In the genomic region with DNA sequence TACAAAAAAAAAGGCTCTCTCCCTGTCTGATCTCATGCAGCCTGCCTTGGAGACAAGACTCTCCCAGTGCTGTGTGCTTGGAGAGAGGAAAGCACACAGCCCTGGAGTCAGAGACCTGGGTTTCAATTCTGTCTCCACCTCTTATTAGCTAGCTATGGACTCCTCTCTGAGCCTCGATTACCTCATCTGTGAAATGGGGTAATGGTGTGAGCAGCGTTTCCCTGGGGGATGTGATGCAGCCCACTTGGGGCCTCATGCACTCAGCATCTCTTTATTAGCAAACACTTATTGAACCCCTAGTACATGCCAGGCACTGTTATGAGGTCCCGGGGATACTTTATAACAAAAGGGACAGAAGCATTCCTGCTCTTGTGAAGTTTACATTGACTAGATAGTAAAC, we compare ENCODE assay signal across 9 cellular contexts. TPM values are rescaled to one million over a fixed set of nuclear protein-coding genes. Genes with fewer than 3 reads are reported as not detected.
"Had no signal": no experiment of that assay in that cellular context is flagged by ENCODE, and none has a peak within 500 bp of the region (broad histone marks: within the 10 kb centered on the region; RNA-seq: fewer than 3 reads in every experiment).

No MANE protein-coding gene starts in this region.

- DNase-seq: GM23248, H9, HCEC 1CT, IMR-90, KBM-7 had no signal

- H3K4me2 ChIP-seq: KMS-11 had no signal

- H2AFZ ChIP-seq: GM23248 had no signal

- FAIRE-seq: H1, H54 had no signal

- H3K9ac ChIP-seq: GM23248, KMS-11 had no signal

- H3K27ac ChIP-seq: GM23248, HL-60, KMS-11 had no signal

- H3K4me3 ChIP-seq: GM23248 had no signal

RNA-seq across cellular contexts. Expression of gene SDS, which starts 12.5 kb away (rescaled TPM):
- total RNA-seq: GM23248, H1, H9, IMR-90 had no signal
- polyA plus RNA-seq: GM23248, IMR-90 had no signal
